In genomic region chr7:53542164-53542563, GRCh38 we compare ENCODE assay signal across 29 cellular contexts.
"Had no signal": no experiment of that assay in that cellular context is flagged by ENCODE, and none has a peak within 500 bp of the region (broad histone marks: within the 10 kb centered on the region; RNA-seq: fewer than 3 reads in every experiment).

No MANE protein-coding gene starts in this region.

- H3K27ac ChIP-seq: adrenal gland, body of pancreas, brain microvascular endothelial cell, breast epithelium, VCaP had no signal

- H3K4me1 ChIP-seq: adrenal gland, body of pancreas, breast epithelium had no signal

- H3K36me3 ChIP-seq: adrenal gland, brain microvascular endothelial cell, breast epithelium had no signal

- H3K4me3 ChIP-seq: adrenal gland, body of pancreas, breast epithelium had no signal

- H3K27me3 ChIP-seq: adrenal gland, body of pancreas, brain microvascular endothelial cell, breast epithelium had no signal

- DNase-seq: activated B cell treated with CpG ODN at 0.5 μM for 24 hours; activated CD4-positive, alpha-beta memory T cell treated with anti-CD3 and anti-CD28 coated beads for 36 hours; activated CD4-positive, alpha-beta T cell treated with anti-CD3 and anti-CD28 coated beads for 4 hours; activated CD4-positive, alpha-beta T cell treated with anti-CD3 and anti-CD28 coated beads, Interleukin-2, amount 10 ng/mL, durations not matched to agents 24 days and 14 days; activated CD4-positive, alpha-beta T cell treated with anti-CD3 and anti-CD28 coated beads, Interleukin-2, amount 50 U/mL, for 1 hour; activated CD4-positive, alpha-beta T cell treated with anti-CD3 and anti-CD28 coated beads, Interleukin-2, amount 50 U/mL, for 4 hours; activated CD4-positive, CD25-positive, alpha-beta regulatory T cell treated with anti-CD3 and anti-CD28 coated beads, Interleukin-2, amount 50 U/mL, for 72 hours; activated CD8-positive, alpha-beta memory T cell treated with anti-CD3 and anti-CD28 coated beads, Interleukin-2, amount 50 U/mL, for 4 hours; activated CD8-positive, alpha-beta T cell treated with anti-CD3 and anti-CD28 coated beads for 36 hours; activated effector memory CD4-positive, alpha-beta T cell treated with anti-CD3 and anti-CD28 coated beads, Interleukin-2, amount 50 U/mL, for 16 hours; activated gamma-delta T cell treated with Interleukin-2 at 50 U/mL for 16 hours; activated naive CD4-positive, alpha-beta T cell; activated naive CD4-positive, alpha-beta T cell treated with anti-CD3 and anti-CD28 coated beads for 36 hours; activated naive CD4-positive, alpha-beta T cell treated with anti-CD3 and anti-CD28 coated beads, Interleukin-2, amount 50 U/mL, for 16 hours; activated naive CD8-positive, alpha-beta T cell treated with anti-CD3 and anti-CD28 coated beads for 36 hours; activated T-cell treated with anti-CD3 and anti-CD28 coated beads for 4 hours; activated T-cell treated with anti-CD3 and anti-CD28 coated beads, Interleukin-2, amount 50 U/mL, for 1 hour; activated T-cell treated with anti-CD3 and anti-CD28 coated beads, Interleukin-2, amount 50 U/mL, for 4 hours; activated T-cell treated with anti-CD3 and anti-CD28 coated beads, Interleukin-2, amount 50 U/mL, for 72 hours; adrenal gland; amniotic stem cell; aorta; body of pancreas; brain microvascular endothelial cell; central memory CD4-positive, alpha-beta T cell; T-helper 2 cell; T-helper 9 cell had no signal

- H3K9me3 ChIP-seq: adrenal gland, body of pancreas, breast epithelium had no signal
